ENCODE assay signal across 1 cellular context in the genomic region with DNA sequence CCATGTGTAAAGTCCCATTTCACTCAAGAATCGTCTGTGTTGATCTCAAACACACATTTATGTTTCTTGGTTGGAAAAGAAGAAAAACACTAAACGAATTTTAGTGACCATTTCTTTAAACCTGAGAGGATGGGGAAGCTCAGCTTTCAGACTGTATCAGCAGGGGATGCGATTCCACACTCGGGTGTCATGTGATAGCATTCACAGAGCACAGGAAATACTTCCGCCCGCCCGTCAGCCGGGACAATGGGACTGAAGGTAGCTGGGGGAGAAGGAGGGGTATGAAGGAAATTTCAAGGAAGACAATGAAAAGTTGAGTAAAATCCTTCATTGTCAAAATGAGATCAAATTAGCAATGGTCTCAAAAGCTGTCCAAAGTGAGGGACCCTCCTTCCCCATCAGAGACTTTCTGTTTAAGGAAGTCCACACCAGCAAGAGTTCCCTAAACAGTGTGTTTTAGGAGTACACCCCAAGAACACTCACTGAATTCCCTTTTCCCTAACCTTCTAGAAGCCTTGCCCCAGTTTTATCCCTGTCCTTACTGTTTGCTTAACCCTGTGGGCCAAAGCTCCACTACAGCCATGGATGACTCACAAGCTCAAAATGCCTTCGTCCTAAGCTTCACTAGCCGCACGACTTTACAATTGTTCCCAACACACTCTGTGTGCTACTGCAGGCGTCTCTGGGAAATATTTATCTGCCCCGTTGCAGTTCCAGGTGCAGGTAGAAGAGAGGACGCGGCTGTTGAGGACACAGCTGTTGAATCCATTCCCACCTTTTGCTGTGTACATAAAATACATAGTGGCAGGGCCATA.
TF ChIP-seq lines count a peak whose summit lies in the region.

No MANE protein-coding gene starts in this region.

TF ChIP-seq in HepG2, 621 proteins besides CTCF, POLR2A, EP300 and RAD21 (continued from another document):
- TF ChIP-seq NRL (CRISPR knock-in tag; IDR thresholded peaks at IDR 0.05; ENCODE audit: borderline replicate concordance), result no peak
- TF ChIP-seq, protein P1, sequence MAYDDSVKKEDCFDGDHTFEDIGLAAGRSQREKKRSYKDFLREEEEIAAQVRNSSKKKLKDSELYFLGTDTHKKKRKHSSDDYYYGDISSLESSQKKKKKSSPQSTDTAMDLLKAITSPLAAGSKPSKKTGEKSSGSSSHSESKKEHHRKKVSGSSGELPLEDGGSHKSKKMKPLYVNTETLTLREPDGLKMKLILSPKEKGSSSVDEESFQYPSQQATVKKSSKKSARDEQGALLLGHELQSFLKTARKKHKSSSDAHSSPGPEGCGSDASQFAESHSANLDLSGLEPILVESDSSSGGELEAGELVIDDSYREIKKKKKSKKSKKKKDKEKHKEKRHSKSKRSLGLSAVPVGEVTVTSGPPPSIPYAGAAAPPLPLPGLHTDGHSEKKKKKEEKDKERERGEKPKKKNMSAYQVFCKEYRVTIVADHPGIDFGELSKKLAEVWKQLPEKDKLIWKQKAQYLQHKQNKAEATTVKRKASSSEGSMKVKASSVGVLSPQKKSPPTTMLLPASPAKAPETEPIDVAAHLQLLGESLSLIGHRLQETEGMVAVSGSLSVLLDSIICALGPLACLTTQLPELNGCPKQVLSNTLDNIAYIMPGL (CRISPR knock-in tag; IDR thresholded peaks at IDR 0.05; ENCODE audit: borderline replicate concordance in 1 of 2, low read depth in 1 of 2), result 0 out of 4 replicates have a peak, but pooled peaks of 1 of the 2 experiments have one; percentile 23
- peak; percentile 57; the same call in 1 of the 2 replicates for TF ChIP-seq RARA (CRISPR knock-in tag; IDR thresholded peaks at IDR 0.05)
- 0 out of 2 replicates have a peak, but pooled peaks have one; percentile 29 for TF ChIP-seq PHF21A (CRISPR knock-in tag; IDR thresholded peaks at IDR 0.05)
- TF ChIP-seq ZNF143 (CRISPR knock-in tag; IDR thresholded peaks at IDR 0.05), result peak; percentile 54; the same call in 1 of the 2 replicates
- peak; percentile 74; the same call in 1 of the 2 replicates for TF ChIP-seq ZNF652 (CRISPR knock-in tag; IDR thresholded peaks at IDR 0.05; ENCODE audit: borderline replicate concordance, low read depth)
- peak; percentile 22; the same call in 1 of the 2 replicates for TF ChIP-seq ELF3 (CRISPR knock-in tag; IDR thresholded peaks at IDR 0.05)
- TF ChIP-seq, protein P2, sequence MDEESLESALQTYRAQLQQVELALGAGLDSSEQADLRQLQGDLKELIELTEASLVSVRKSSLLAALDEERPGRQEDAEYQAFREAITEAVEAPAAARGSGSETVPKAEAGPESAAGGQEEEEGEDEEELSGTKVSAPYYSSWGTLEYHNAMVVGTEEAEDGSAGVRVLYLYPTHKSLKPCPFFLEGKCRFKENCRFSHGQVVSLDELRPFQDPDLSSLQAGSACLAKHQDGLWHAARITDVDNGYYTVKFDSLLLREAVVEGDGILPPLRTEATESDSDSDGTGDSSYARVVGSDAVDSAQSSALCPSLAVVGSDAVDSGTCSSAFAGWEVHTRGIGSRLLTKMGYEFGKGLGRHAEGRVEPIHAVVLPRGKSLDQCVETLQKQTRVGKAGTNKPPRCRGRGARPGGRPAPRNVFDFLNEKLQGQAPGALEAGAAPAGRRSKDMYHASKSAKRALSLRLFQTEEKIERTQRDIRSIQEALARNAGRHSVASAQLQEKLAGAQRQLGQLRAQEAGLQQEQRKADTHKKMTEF (CRISPR knock-in tag; IDR thresholded peaks at IDR 0.05), result 0 out of 2 replicates have a peak, but pooled peaks have one; percentile 41
- TF ChIP-seq, protein P3, sequence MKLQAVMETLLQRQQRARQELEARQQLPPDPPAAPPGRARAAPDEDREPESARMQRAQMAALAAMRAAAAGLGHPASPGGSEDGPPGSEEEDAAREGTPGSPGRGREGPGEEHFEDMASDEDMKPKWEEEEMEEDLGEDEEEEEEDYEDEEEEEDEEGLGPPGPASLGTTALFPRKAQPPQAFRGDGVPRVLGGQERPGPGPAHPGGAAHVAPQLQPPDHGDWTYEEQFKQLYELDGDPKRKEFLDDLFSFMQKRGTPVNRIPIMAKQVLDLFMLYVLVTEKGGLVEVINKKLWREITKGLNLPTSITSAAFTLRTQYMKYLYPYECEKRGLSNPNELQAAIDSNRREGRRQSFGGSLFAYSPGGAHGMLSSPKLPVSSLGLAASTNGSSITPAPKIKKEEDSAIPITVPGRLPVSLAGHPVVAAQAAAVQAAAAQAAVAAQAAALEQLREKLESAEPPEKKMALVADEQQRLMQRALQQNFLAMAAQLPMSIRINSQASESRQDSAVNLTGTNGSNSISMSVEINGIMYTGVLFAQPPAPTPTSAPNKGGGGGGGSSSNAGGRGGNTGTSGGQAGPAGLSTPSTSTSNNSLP (IDR thresholded peaks at IDR 0.05; ENCODE audit: low read depth, low read length), result no peak
- TF ChIP-seq, protein P4, sequence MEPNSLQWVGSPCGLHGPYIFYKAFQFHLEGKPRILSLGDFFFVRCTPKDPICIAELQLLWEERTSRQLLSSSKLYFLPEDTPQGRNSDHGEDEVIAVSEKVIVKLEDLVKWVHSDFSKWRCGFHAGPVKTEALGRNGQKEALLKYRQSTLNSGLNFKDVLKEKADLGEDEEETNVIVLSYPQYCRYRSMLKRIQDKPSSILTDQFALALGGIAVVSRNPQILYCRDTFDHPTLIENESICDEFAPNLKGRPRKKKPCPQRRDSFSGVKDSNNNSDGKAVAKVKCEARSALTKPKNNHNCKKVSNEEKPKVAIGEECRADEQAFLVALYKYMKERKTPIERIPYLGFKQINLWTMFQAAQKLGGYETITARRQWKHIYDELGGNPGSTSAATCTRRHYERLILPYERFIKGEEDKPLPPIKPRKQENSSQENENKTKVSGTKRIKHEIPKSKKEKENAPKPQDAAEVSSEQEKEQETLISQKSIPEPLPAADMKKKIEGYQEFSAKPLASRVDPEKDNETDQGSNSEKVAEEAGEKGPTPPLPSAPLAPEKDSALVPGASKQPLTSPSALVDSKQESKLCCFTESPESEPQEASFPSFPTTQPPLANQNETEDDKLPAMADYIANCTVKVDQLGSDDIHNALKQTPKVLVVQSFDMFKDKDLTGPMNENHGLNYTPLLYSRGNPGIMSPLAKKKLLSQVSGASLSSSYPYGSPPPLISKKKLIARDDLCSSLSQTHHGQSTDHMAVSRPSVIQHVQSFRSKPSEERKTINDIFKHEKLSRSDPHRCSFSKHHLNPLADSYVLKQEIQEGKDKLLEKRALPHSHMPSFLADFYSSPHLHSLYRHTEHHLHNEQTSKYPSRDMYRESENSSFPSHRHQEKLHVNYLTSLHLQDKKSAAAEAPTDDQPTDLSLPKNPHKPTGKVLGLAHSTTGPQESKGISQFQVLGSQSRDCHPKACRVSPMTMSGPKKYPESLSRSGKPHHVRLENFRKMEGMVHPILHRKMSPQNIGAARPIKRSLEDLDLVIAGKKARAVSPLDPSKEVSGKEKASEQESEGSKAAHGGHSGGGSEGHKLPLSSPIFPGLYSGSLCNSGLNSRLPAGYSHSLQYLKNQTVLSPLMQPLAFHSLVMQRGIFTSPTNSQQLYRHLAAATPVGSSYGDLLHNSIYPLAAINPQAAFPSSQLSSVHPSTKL (CRISPR knock-in tag; IDR thresholded peaks at IDR 0.05), result peak; percentile 69
- TF ChIP-seq FOXA3 (CRISPR knock-in tag; IDR thresholded peaks at IDR 0.05), result peak; percentile 40; the same call in 1 of the 2 replicates
- TF ChIP-seq, protein P5, sequence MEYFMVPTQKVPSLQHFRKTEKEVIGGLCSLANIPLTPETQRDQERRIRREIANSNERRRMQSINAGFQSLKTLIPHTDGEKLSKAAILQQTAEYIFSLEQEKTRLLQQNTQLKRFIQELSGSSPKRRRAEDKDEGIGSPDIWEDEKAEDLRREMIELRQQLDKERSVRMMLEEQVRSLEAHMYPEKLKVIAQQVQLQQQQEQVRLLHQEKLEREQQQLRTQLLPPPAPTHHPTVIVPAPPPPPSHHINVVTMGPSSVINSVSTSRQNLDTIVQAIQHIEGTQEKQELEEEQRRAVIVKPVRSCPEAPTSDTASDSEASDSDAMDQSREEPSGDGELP (IDR thresholded peaks at IDR 0.05; ENCODE audit: borderline replicate concordance, low read depth), result peak; percentile 64; the same call in 1 of the 2 replicates
- TF ChIP-seq MXD4 (CRISPR knock-in tag; IDR thresholded peaks at IDR 0.05), result no peak
- TF ChIP-seq RXRB (CRISPR knock-in tag; IDR thresholded peaks at IDR 0.05; ENCODE audit: borderline replicate concordance), result peak; percentile 37; the same call in 1 of the 2 replicates
- TF ChIP-seq MIER3 (CRISPR knock-in tag; IDR thresholded peaks at IDR 0.05; ENCODE audit: borderline replicate concordance), result 0 out of 2 replicates have a peak, but pooled peaks have one; percentile 23
- peak; percentile 55; the same call in 1 of the 2 replicates for TF ChIP-seq IRF2 (CRISPR knock-in tag; IDR thresholded peaks at IDR 0.05)
TF ChIP-seq in HepG2: peak in this region for 58.
